In the genomic region with DNA sequence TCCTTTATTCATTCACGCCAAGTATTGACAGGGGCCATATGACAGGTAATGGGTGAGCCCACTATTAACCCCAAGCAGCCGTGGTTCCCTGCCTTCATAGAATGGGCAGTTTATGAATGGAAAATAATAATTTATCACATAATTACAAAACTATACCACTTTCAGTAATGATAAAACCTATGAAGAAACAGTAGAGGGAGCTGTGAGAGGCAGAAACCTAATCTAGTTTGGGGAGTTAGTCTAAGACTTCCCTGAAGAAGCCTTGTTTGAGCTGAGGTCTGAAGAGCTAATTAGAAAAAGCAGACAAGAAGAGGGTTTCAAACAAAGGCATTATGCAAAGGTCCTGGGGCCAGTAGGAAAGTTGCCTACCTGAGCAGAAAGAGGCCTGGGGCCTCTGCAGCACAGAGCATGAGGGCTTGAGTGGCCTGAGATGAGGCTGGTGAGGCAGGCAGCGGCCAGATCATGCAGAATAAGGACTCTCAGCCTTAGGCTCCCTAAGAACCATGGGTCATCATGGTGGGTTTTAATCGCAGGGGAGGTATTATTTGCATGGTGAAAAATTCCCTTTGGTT, we compare ENCODE assay signal across 23 cellular contexts.
A peak's percentile ranks its signal among the peaks of the same experiment; 100 is the strongest.
DNase-seq lines count a peak whose midpoint lies in the region; ATAC-seq, FAIRE-seq and TF ChIP-seq lines count a peak whose summit lies in the region.
"Had no signal": no experiment of that assay in that cellular context is flagged by ENCODE, and none has a peak within 500 bp of the region (broad histone marks: within the 10 kb centered on the region; RNA-seq: fewer than 3 reads in every experiment).

No MANE protein-coding gene starts in this region.

- intact Hi-C loops in GM12878 (cut with micrococcal nuclease; ENCODE audit: unreplicated experiment) (no loop called here), posterior cingulate gyrus (cut with DNase I) (no loop called here)

- no peaks in the 10 kb centered on the region for H3K79me2 ChIP-seq in GM23248 (ENCODE audit: insufficient read depth)
- H3K79me2 ChIP-seq in GM12878 (ENCODE audit: control insufficient read depth, insufficient read depth, low read length), result no peaks in the 10 kb centered on the region

- TF ChIP-seq RAD21 in GM12878 (IDR thresholded peaks at IDR 0.05; ENCODE audit: insufficient read depth, low read depth, low read length), result 0 out of 2 replicates have a peak, but pooled peaks have one; percentile 1

- POLR2A ChIA-PET in GM12878 (lab: Charles Lee), result no interaction called here

- H3K27ac ChIP-seq in GM23248 (no peak overlapping the region), GM12878 (ENCODE audit: control insufficient read depth, insufficient read depth) (no peak overlapping the region)
- H3K27ac ChIP-seq: HL-60, skin epidermis, stomach, upper lobe of left lung had no signal

- in situ Hi-C loops in GM23248 (cut with MboI) (no loop called here), GM12878 (cut with MboI) (no loop called here)

- H3K4me1 Mint-ChIP-seq in neural crest cell, result peaks cover 3% of the 10 kb centered on the region
- H3K4me1 Mint-ChIP-seq: activated naive CD4-positive, alpha-beta T cell treated with anti-CD3 and anti-CD28 coated beads, Interleukin-2, amount 10 ng/mL, durations not matched to agents 7 days and 5 days; nephron had no signal

- H3K4me3 ChIP-seq in GM23248 (no peak overlapping the region), NB4 (ENCODE audit: low read depth, low read length) (no peak overlapping the region), GM12878 (no peak overlapping the region)
- H3K4me3 ChIP-seq: skin epidermis, stomach, upper lobe of left lung had no signal

- H2AFZ ChIP-seq in GM23248 (no peak overlapping the region), GM12878 (ENCODE audit: control insufficient read depth, low read depth, low read length) (no peak overlapping the region)

- no peak for ATAC-seq in GM12878
- no peak for ATAC-seq in HG02763 (IDR thresholded peaks at IDR 0.05; ENCODE audit: unreplicated experiment)
- ATAC-seq in HG03520 (IDR thresholded peaks at IDR 0.05; ENCODE audit: unreplicated experiment), result no peak
- ATAC-seq: activated T-cell treated with anti-CD3 and anti-CD28 coated beads, Interleukin-2, amount 50 U/mL, for 4 hours; left ventricle myocardium superior had no signal

- CTCF ChIA-PET in GM12878 (lab: Yijun Ruan, JAX), result no interaction called here

- no TSS peak for BruUV-seq in GM12878 (replicated peaks; lab: Mats Ljungman, UMichigan)

- RAD21 ChIA-PET in GM12878 (lab: Charles Lee; ENCODE audit: unreplicated experiment), result no interaction called here

- H3K27me3 ChIP-seq in GM23248 (replicated peaks; ENCODE audit: insufficient read depth) (no peaks in the 10 kb centered on the region), GM12878 (replicated peaks in 1 of 2; ENCODE audit: control insufficient read depth in 2 of 2, insufficient read depth in 2 of 2, low read length in 1 of 2) (no peaks in the 10 kb centered on the region; a peak in 1 of 4 replicates)
- H3K27me3 ChIP-seq: upper lobe of left lung had no signal

- SMC1A ChIA-PET in GM12878 (lab: Charles Lee; ENCODE audit: uncharacterized antibody, unreplicated experiment), result no interaction called here

- peak; percentile 3 for DNase-seq in GM23248
- peak; percentile 3 for DNase-seq in NB4 (ENCODE audit: low read depth)
- no peak for DNase-seq in GM12878 (ENCODE audit: low read depth, low spot score)
- DNase-seq in neural crest cell (ENCODE audit: low read depth, low spot score), result no peak
- DNase-seq in hippocampal formation (lab: John Stamatoyannopoulos, UW), result no peak
- no peak for DNase-seq in posterior cingulate gyrus
- DNase-seq: activated CD4-positive, CD25-positive, alpha-beta regulatory T cell treated with anti-CD3 and anti-CD28 coated beads, Interleukin-2, amount 50 U/mL, for 72 hours; activated naive CD4-positive, alpha-beta T cell treated with anti-CD3 and anti-CD28 coated beads, Interleukin-2, amount 10 ng/mL, durations not matched to agents 7 days and 5 days; activated T-cell treated with anti-CD3 and anti-CD28 coated beads, Interleukin-2, amount 50 U/mL, for 4 hours; AML-193; effector memory CD4-positive, alpha-beta T cell; left ventricle myocardium superior; NCI-H187; NCI-H774; stimulated activated CD4-positive, alpha-beta T cell treated with anti-CD3 and anti-CD28 coated beads, Interleukin-2, amount 100 ng/mL, for 48 hours; stomach; upper lobe of left lung had no signal

- H3K27me3 Mint-ChIP-seq in neural crest cell (ENCODE audit: low read depth), result peaks cover 2% of the 10 kb centered on the region

- H3K9me2 ChIP-seq in GM23248 (ENCODE audit: insufficient read depth), result no peaks in the 10 kb centered on the region

- no peak overlapping the region for H3K9ac ChIP-seq in GM23248
- no peak overlapping the region for H3K9ac ChIP-seq in GM12878 (ENCODE audit: control insufficient read depth, insufficient read depth, low read length)

- TF ChIP-seq POLR2A in NB4 (IDR thresholded peaks at IDR 0.05; ENCODE audit: extremely low read depth, insufficient read length) (no peak), GM12878 (IDR thresholded peaks at IDR 0.05; ENCODE audit: low read depth, low read length) (no peak)

- H3K36me3 ChIP-seq in GM23248 (ENCODE audit: low read depth) (no peaks in the 10 kb centered on the region), GM12878 (ENCODE audit: control insufficient read depth in 2 of 2, insufficient read depth in 2 of 2, low read length in 1 of 2) (no peaks in the 10 kb centered on the region)
- H3K36me3 ChIP-seq: stomach, upper lobe of left lung had no signal

- no peak for TF ChIP-seq EP300 in GM12878 (IDR thresholded peaks at IDR 0.05; ENCODE audit: borderline replicate concordance in 1 of 2, control insufficient read depth in 1 of 2, low read depth in 2 of 2, low read length in 2 of 2)

- H4K20me1 ChIP-seq in GM23248 (ENCODE audit: insufficient read depth), result no peaks in the 10 kb centered on the region
- no peaks in the 10 kb centered on the region for H4K20me1 ChIP-seq in GM12878 (ENCODE audit: control insufficient read depth, insufficient read depth)

- no peaks in the 10 kb centered on the region for H3K4me1 ChIP-seq in GM23248 (ENCODE audit: insufficient read depth)
- no peaks in the 10 kb centered on the region for H3K4me1 ChIP-seq in GM12878 (ENCODE audit: control insufficient read depth, insufficient read depth, low read length)
- H3K4me1 ChIP-seq: stomach, upper lobe of left lung had no signal

- H3K27ac Mint-ChIP-seq in neural crest cell (ENCODE audit: unreplicated experiment), result peak overlapping the region; percentile 3
- H3K27ac Mint-ChIP-seq: activated naive CD4-positive, alpha-beta T cell treated with anti-CD3 and anti-CD28 coated beads, Interleukin-2, amount 10 ng/mL, durations not matched to agents 7 days and 5 days; nephron; progenitor cell of endocrine pancreas had no signal

- H3F3A ChIP-seq in GM23248 (ENCODE audit: insufficient read depth), result no peaks in the 10 kb centered on the region

- H3K9me3 Mint-ChIP-seq in neural crest cell, result peaks cover 10% of the 10 kb centered on the region
- H3K9me3 Mint-ChIP-seq: activated naive CD4-positive, alpha-beta T cell treated with anti-CD3 and anti-CD28 coated beads, Interleukin-2, amount 10 ng/mL, durations not matched to agents 7 days and 5 days had no signal

- H3K4me2 ChIP-seq in GM23248 (ENCODE audit: unreplicated experiment), result no peak overlapping the region
- no peak overlapping the region for H3K4me2 ChIP-seq in GM12878 (ENCODE audit: control insufficient read depth, insufficient read depth)

- H3K36me3 Mint-ChIP-seq in neural crest cell (ENCODE audit: low read depth), result no peaks in the 10 kb centered on the region
- H3K36me3 Mint-ChIP-seq: activated naive CD4-positive, alpha-beta T cell treated with anti-CD3 and anti-CD28 coated beads, Interleukin-2, amount 10 ng/mL, durations not matched to agents 7 days and 5 days had no signal

- H3K9me3 ChIP-seq in GM23248 (ENCODE audit: low read depth) (no peaks in the 10 kb centered on the region), GM12878 (replicated peaks; ENCODE audit: control insufficient read depth, insufficient read depth, low read length) (no peaks in the 10 kb centered on the region)
- H3K9me3 ChIP-seq: upper lobe of left lung had no signal

- TF ChIP-seq CTCF in NB4 (IDR thresholded peaks at IDR 0.05; ENCODE audit: low read depth, low read length) (no peak), GM12878 (IDR thresholded peaks at IDR 0.05 in 2 of 3, conservative IDR thresholded peaks at IDR 0.05 in 1 of 3; ENCODE audit: control insufficient read depth in 2 of 3, extremely low read depth in 1 of 3, insufficient read depth in 1 of 3, low read depth in 3 of 3, low read length in 3 of 3) (0 out of 6 replicates have a peak, but pooled peaks of 1 of the 3 experiments have one; percentile 11), neural crest cell (conservative IDR thresholded peaks at IDR 0.05) (no peak)

- no peak overlapping the region for H3K4me3 Mint-ChIP-seq in neural crest cell
- H3K4me3 Mint-ChIP-seq: activated naive CD4-positive, alpha-beta T cell treated with anti-CD3 and anti-CD28 coated beads, Interleukin-2, amount 10 ng/mL, durations not matched to agents 7 days and 5 days; activated T-cell treated with anti-CD3 and anti-CD28 coated beads, Interleukin-2, amount 50 U/mL, for 4 hours; nephron had no signal

- FAIRE-seq in GM12878 (lab: Jason Lieb, UNC), result no peak

- 45 to 55% methylated on average over 4 of the region's 4 CpGs for WGBS in GM23248 (ENCODE audit: low coverage in 1 of 2, low lambda C conversion rate in 2 of 2, missing lambda C conversion rate in 2 of 2), 2 experiments
- 41% methylated on average over 4 of the region's 4 CpGs for WGBS in GM12878 (ENCODE audit: insufficient coverage, insufficient replicate concordance, low lambda C conversion rate, missing lambda C conversion rate)

TF ChIP-seq in GM12878, 131 proteins besides CTCF, POLR2A, EP300 and RAD21 (continues in another document):
- TF ChIP-seq, protein P1, sequence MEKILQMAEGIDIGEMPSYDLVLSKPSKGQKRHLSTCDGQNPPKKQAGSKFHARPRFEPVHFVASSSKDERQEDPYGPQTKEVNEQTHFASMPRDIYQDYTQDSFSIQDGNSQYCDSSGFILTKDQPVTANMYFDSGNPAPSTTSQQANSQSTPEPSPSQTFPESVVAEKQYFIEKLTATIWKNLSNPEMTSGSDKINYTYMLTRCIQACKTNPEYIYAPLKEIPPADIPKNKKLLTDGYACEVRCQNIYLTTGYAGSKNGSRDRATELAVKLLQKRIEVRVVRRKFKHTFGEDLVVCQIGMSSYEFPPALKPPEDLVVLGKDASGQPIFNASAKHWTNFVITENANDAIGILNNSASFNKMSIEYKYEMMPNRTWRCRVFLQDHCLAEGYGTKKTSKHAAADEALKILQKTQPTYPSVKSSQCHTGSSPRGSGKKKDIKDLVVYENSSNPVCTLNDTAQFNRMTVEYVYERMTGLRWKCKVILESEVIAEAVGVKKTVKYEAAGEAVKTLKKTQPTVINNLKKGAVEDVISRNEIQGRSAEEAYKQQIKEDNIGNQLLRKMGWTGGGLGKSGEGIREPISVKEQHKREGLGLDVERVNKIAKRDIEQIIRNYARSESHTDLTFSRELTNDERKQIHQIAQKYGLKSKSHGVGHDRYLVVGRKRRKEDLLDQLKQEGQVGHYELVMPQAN (conservative IDR thresholded peaks at IDR 0.05), result no peak
- no peak for TF ChIP-seq STAT3 (IDR thresholded peaks at IDR 0.05; ENCODE audit: low read depth, low read length)
- TF ChIP-seq TAF1 (IDR thresholded peaks at IDR 0.05; ENCODE audit: borderline replicate concordance, low read depth, low read length), result no peak
- TF ChIP-seq EED (IDR thresholded peaks at IDR 0.05; ENCODE audit: low read depth), result no peak

Comparison
In these comparisons a context has a peak if more than half of its experiments do, and no peak if none do; other contexts are left out.
1. DNase-seq: peak in GM23248 (single experiment) and NB4 (single experiment); none in GM12878 (single experiment), neural crest cell (single experiment), hippocampal formation (0 of 2) and posterior cingulate gyrus (0 of 10).